ENCODE assay signal across 1 cellular context in genomic region chr15:72497402-72497801, GRCh38.
TF ChIP-seq lines count a peak whose summit lies in the region.

No MANE protein-coding gene starts in this region.

TF ChIP-seq in GM23338, 12 proteins besides CTCF, POLR2A, EP300 and RAD21 (continued from another document):
- no peak for TF ChIP-seq EZH2phosphoT487 (IDR thresholded peaks at IDR 0.05; ENCODE audit: unreplicated experiment)
- TF ChIP-seq EZH2 (IDR thresholded peaks at IDR 0.05; ENCODE audit: low read depth, unreplicated experiment): no peak
- no peak for TF ChIP-seq ETS1 (IDR thresholded peaks at IDR 0.05)
- no peak for TF ChIP-seq NANOG (IDR thresholded peaks at IDR 0.05; ENCODE audit: borderline replicate concordance)
- no peak for TF ChIP-seq ZNF114 (CRISPR knock-in tag; IDR thresholded peaks at IDR 0.05)
- no peak for TF ChIP-seq ZNF462 (CRISPR knock-in tag; IDR thresholded peaks at IDR 0.05)
- no peak for TF ChIP-seq ZNF331 (CRISPR knock-in tag; IDR thresholded peaks at IDR 0.05; ENCODE audit: low read depth)
- no peak for TF ChIP-seq JUNB (IDR thresholded peaks at IDR 0.05; ENCODE audit: unreplicated experiment)
- no peak for TF ChIP-seq CREB1 (CRISPR knock-in tag; IDR thresholded peaks at IDR 0.05; ENCODE audit: low read depth)
- TF ChIP-seq POLR2AphosphoS5 (IDR thresholded peaks at IDR 0.05; ENCODE audit: low read depth): no peak
- TF ChIP-seq, protein P1, sequence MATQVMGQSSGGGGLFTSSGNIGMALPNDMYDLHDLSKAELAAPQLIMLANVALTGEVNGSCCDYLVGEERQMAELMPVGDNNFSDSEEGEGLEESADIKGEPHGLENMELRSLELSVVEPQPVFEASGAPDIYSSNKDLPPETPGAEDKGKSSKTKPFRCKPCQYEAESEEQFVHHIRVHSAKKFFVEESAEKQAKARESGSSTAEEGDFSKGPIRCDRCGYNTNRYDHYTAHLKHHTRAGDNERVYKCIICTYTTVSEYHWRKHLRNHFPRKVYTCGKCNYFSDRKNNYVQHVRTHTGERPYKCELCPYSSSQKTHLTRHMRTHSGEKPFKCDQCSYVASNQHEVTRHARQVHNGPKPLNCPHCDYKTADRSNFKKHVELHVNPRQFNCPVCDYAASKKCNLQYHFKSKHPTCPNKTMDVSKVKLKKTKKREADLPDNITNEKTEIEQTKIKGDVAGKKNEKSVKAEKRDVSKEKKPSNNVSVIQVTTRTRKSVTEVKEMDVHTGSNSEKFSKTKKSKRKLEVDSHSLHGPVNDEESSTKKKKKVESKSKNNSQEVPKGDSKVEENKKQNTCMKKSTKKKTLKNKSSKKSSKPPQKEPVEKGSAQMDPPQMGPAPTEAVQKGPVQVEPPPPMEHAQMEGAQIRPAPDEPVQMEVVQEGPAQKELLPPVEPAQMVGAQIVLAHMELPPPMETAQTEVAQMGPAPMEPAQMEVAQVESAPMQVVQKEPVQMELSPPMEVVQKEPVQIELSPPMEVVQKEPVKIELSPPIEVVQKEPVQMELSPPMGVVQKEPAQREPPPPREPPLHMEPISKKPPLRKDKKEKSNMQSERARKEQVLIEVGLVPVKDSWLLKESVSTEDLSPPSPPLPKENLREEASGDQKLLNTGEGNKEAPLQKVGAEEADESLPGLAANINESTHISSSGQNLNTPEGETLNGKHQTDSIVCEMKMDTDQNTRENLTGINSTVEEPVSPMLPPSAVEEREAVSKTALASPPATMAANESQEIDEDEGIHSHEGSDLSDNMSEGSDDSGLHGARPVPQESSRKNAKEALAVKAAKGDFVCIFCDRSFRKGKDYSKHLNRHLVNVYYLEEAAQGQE (IDR thresholded peaks at IDR 0.05; ENCODE audit: unreplicated experiment): no peak
